ENCODE assay signal across 8 cellular contexts in genomic region chr5:58582411-58583393, GRCh38. TPM values are rescaled to one million over a fixed set of nuclear protein-coding genes. Genes with fewer than 3 reads are reported as not detected.
DNase-seq lines count a peak whose midpoint lies in the region; ATAC-seq and TF ChIP-seq lines count a peak whose summit lies in the region.

A gene with protein sequence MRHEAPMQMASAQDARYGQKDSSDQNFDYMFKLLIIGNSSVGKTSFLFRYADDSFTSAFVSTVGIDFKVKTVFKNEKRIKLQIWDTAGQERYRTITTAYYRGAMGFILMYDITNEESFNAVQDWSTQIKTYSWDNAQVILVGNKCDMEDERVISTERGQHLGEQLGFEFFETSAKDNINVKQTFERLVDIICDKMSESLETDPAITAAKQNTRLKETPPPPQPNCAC (plus strand): TSS chr5:58583075. CDS start chr5:58583209, 134 bp downstream.

- no peak for TF ChIP-seq POLR2A in upper lobe of left lung (IDR thresholded peaks at IDR 0.05)

- H3K27me3 ChIP-seq in cardiac muscle cell (peaks cover 11% of the 10 kb centered on the region), upper lobe of left lung (peaks cover 0 to 5% (median 4%) of the 10 kb centered on the region in 4 donors)

- H3K36me3 ChIP-seq in ES-I3 (ENCODE audit: insufficient read depth, low read length) (no peaks in the 10 kb centered on the region), cardiac muscle cell (no peaks in the 10 kb centered on the region), upper lobe of left lung (no peaks in the 10 kb centered on the region)

- 2 to 4% methylated on average over 44 to 62 of the region's 62 CpGs for WGBS in upper lobe of left lung, 2 donors

- no peak for TF ChIP-seq CTCF in cardiac muscle cell (IDR thresholded peaks at IDR 0.05; ENCODE audit: low read depth, low read length)
- peak in 4 of 6 experiments; percentile 5 to 45 (median 26) for TF ChIP-seq CTCF in upper lobe of left lung (IDR thresholded peaks at IDR 0.05)

- ATAC-seq in GM21825 (IDR thresholded peaks at IDR 0.05; ENCODE audit: unreplicated experiment) (peak; percentile 100), upper lobe of left lung (ENCODE audit: low FRiP score in 2 of 2) (peak; percentile 100)

- TF ChIP-seq RAD21 in Ishikawa (IDR thresholded peaks at IDR 0.05; ENCODE audit: low read depth), result no peak

- no peaks in the 10 kb centered on the region for H3K9me3 ChIP-seq in ES-I3 (ENCODE audit: control insufficient read depth, insufficient read depth, low read length)
- no peaks in the 10 kb centered on the region for H3K9me3 ChIP-seq in cardiac muscle cell (ENCODE audit: low read depth)
- no peaks in the 10 kb centered on the region for H3K9me3 ChIP-seq in upper lobe of left lung

- H3K27ac ChIP-seq in cardiac muscle cell, result no peak within 1 kb of the TSS
- H3K27ac ChIP-seq in upper lobe of left lung, result no peak within 1 kb of the TSS

- TF ChIP-seq EP300 in Ishikawa (IDR thresholded peaks at IDR 0.05; ENCODE audit: borderline replicate concordance) (no peak), upper lobe of left lung (IDR thresholded peaks at IDR 0.05) (peak in 1 of 4 donors; percentile 9)

- DNase-seq in OCI-M2 (lab: John Stamatoyannopoulos, UW; ENCODE audit: unreplicated experiment) (peak; percentile 57), amniotic epithelial cell (ENCODE audit: low read depth) (peak; percentile 90), cardiac muscle cell (ENCODE audit: low read depth in 1 of 2, low spot score in 1 of 2) (peak; percentile 95 to 96), occipital lobe (lab: John Stamatoyannopoulos, UW) (peak; percentile 95), upper lobe of left lung (peak; percentile 92 to 94)

- no peaks in the 10 kb centered on the region for H3K4me1 ChIP-seq in ES-I3 (ENCODE audit: insufficient read depth, low read length)
- H3K4me1 ChIP-seq in cardiac muscle cell (ENCODE audit: low read depth), result no peaks in the 10 kb centered on the region
- H3K4me1 ChIP-seq in upper lobe of left lung, result peaks cover 14 to 19% (median 18%) of the 10 kb centered on the region in 4 donors

- H3K4me3 ChIP-seq in cardiac muscle cell (peak within 1 kb of the TSS; percentile 89), upper lobe of left lung (peak within 1 kb of the TSS; percentile 35 to 59 (median 48))

- H3K9ac ChIP-seq in ES-I3 (ENCODE audit: low read depth, low read length), result peak within 1 kb of the TSS; percentile 66

TF ChIP-seq in Ishikawa, 13 proteins besides CTCF, POLR2A, EP300 and RAD21:
- TF ChIP-seq, protein P1, sequence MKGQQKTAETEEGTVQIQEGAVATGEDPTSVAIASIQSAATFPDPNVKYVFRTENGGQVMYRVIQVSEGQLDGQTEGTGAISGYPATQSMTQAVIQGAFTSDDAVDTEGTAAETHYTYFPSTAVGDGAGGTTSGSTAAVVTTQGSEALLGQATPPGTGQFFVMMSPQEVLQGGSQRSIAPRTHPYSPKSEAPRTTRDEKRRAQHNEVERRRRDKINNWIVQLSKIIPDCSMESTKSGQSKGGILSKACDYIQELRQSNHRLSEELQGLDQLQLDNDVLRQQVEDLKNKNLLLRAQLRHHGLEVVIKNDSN (IDR thresholded peaks at IDR 0.05), result no peak
- TF ChIP-seq ZBTB7A (IDR thresholded peaks at IDR 0.05; ENCODE audit: low read depth) (no peak), YY1 (IDR thresholded peaks at IDR 0.05; ENCODE audit: low read depth) (no peak), CEBPB (IDR thresholded peaks at IDR 0.05) (no peak), FOXM1 (IDR thresholded peaks at IDR 0.05; ENCODE audit: borderline replicate concordance, low read depth) (no peak), TAF1 (IDR thresholded peaks at IDR 0.05; ENCODE audit: low read depth) (0 out of 2 replicates have a peak, but pooled peaks have one; percentile 18), TCF12 (IDR thresholded peaks at IDR 0.05; ENCODE audit: low read depth) (no peak), CREB1 (IDR thresholded peaks at IDR 0.05; ENCODE audit: low read depth) (0 out of 2 replicates have a peak, but pooled peaks have one; percentile 51), EGR1 (IDR thresholded peaks at IDR 0.05) (no peak), NFIC (IDR thresholded peaks at IDR 0.05) (peak; percentile 65), TEAD4 (IDR thresholded peaks at IDR 0.05) (no peak)
- TF ChIP-seq, protein P2, sequence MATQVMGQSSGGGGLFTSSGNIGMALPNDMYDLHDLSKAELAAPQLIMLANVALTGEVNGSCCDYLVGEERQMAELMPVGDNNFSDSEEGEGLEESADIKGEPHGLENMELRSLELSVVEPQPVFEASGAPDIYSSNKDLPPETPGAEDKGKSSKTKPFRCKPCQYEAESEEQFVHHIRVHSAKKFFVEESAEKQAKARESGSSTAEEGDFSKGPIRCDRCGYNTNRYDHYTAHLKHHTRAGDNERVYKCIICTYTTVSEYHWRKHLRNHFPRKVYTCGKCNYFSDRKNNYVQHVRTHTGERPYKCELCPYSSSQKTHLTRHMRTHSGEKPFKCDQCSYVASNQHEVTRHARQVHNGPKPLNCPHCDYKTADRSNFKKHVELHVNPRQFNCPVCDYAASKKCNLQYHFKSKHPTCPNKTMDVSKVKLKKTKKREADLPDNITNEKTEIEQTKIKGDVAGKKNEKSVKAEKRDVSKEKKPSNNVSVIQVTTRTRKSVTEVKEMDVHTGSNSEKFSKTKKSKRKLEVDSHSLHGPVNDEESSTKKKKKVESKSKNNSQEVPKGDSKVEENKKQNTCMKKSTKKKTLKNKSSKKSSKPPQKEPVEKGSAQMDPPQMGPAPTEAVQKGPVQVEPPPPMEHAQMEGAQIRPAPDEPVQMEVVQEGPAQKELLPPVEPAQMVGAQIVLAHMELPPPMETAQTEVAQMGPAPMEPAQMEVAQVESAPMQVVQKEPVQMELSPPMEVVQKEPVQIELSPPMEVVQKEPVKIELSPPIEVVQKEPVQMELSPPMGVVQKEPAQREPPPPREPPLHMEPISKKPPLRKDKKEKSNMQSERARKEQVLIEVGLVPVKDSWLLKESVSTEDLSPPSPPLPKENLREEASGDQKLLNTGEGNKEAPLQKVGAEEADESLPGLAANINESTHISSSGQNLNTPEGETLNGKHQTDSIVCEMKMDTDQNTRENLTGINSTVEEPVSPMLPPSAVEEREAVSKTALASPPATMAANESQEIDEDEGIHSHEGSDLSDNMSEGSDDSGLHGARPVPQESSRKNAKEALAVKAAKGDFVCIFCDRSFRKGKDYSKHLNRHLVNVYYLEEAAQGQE (IDR thresholded peaks at IDR 0.05; ENCODE audit: low read depth), result peak; percentile 91
- TF ChIP-seq, protein P3, sequence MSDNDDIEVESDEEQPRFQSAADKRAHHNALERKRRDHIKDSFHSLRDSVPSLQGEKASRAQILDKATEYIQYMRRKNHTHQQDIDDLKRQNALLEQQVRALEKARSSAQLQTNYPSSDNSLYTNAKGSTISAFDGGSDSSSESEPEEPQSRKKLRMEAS (IDR thresholded peaks at IDR 0.05), result peak; percentile 72; the same call in 1 of the 2 replicates

RNA-seq across cellular contexts. Expression of the gene that starts here (rescaled TPM):
- 0.69 and 1.8 TPM in 2 replicates for total RNA-seq in cardiac muscle cell
- 0.32 and 1.1 TPM in 2 replicates for polyA plus RNA-seq in cardiac muscle cell
- 38.1 TPM for total RNA-seq in occipital lobe
- 1 to 10 TPM in 1 of 6 donors, under 1 TPM in 3, not detected in 2; 0.09 to 1.1 (median 0.87) TPM for total RNA-seq in upper lobe of left lung

Comparison
In these comparisons a context has a peak if more than half of its experiments do, and no peak if none do; other contexts are left out.
1. RNA of the gene that starts here (total RNA-seq): 38.1 TPM in occipital lobe (single experiment); 0.09 to 1.1 TPM in upper lobe of left lung and 0.69 to 1.8 TPM in cardiac muscle cell; every median in the first group is over 10 times any median in the second.
2. Peak in every context shown above with its lines, with median percentiles within 50 percentile points of each other: DNase-seq.